Comparison of ENCODE assay signal across 15 cellular contexts in the genomic region with DNA sequence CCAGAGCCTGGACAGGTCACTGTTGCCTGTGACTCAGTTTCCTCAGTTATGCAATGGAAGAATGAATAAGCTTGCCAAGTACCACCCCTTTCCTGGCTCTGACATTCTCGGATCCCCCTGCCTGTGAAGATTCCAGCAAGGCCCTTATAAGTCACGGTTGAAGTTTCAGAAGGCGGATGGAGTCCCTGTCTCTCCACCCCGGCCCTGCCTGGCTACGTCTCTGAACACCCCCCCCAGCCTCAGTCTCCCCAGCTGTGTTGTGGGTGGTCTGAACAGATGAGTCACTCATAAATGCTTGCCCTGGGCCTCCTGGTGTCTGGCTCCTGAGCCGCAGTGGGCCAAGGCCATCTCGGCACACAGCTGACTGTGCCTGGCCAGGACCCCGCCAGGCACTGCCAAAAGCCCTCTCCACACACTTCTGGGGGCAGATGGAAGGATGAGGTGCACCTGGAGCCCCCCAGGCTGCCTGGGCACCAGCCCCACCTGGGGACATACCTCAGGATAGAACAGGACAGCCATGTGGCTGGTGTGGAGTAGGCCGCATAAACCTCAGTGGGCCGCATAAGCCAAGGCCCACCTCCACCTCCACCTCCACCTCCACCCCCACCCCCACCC. TPM values are rescaled to one million over a fixed set of nuclear protein-coding genes. Genes with fewer than 3 reads are reported as not detected.
DNase-seq lines count a peak whose midpoint lies in the region; ATAC-seq and TF ChIP-seq lines count a peak whose summit lies in the region.
"Had no signal": no experiment of that assay in that cellular context is flagged by ENCODE, and none has a peak within 500 bp of the region (broad histone marks: within the 10 kb centered on the region; RNA-seq: fewer than 3 reads in every experiment).

No MANE protein-coding gene starts in this region.

- H3K27me3 ChIP-seq in lung (ENCODE audit: control insufficient read depth, insufficient read depth) = no peaks in the 10 kb centered on the region
- H3K27me3 ChIP-seq: body of pancreas had no signal

- H3K36me3 Mint-ChIP-seq in HFFc6 (ENCODE audit: low read depth) (no peaks in the 10 kb centered on the region), type B pancreatic cell (no peaks in the 10 kb centered on the region), immature natural killer cell (peaks cover 0 to 8% (median 4%) of the 10 kb centered on the region in 3 donors)

- DNase-seq in HFFc6 (peak; percentile 12), choroid plexus epithelial cell (ENCODE audit: low read depth) (peak; percentile 58), lung (ENCODE audit: low spot score) (no peak), type B pancreatic cell (ENCODE audit: extremely low spot score, unreplicated experiment) (no peak), immature natural killer cell (no peak), substantia nigra (lab: John Stamatoyannopoulos, UW) (no peak), SW480 (ENCODE audit: low spot score) (no peak)
- DNase-seq: activated CD4-positive, alpha-beta T cell treated with anti-CD3 and anti-CD28 coated beads, Interleukin-2, amount 50 U/mL, for 1 hour; midbrain; PC-9; stimulated activated CD4-positive, alpha-beta T cell treated with anti-CD3 and anti-CD28 coated beads, Interleukin-4, amount 100 ng/mL, for 1 hour; stimulated activated naive B cell treated with anti-CD40 and anti-IgM and Interleukin-4, amounts not matched to agents 10 μg/mL and 1 μg/mL and 100 μg/mL, for 72 hours had no signal

- H3K4me1 Mint-ChIP-seq in HFFc6 (ENCODE audit: low read depth) (peaks cover 58% of the 10 kb centered on the region), type B pancreatic cell (ENCODE audit: unreplicated experiment) (peaks cover 22% of the 10 kb centered on the region), immature natural killer cell (peaks cover 0 to 5% of the 10 kb centered on the region in 2 donors)
- H3K4me1 Mint-ChIP-seq: stimulated activated naive B cell treated with anti-CD40 and anti-IgM and Interleukin-4, amounts not matched to agents 10 μg/mL and 1 μg/mL and 100 μg/mL, for 72 hours had no signal

- H3K4me3 ChIP-seq in choroid plexus epithelial cell (ENCODE audit: low read depth, low read length) (no peak overlapping the region), lung (no peak overlapping the region)
- H3K4me3 ChIP-seq: body of pancreas, PC-9 had no signal

- peak overlapping the region; percentile 63 for H3K4me3 Mint-ChIP-seq in HFFc6
- no peak overlapping the region for H3K4me3 Mint-ChIP-seq in type B pancreatic cell
- H3K4me3 Mint-ChIP-seq in immature natural killer cell = no peak overlapping the region
- H3K4me3 Mint-ChIP-seq: stimulated activated naive B cell treated with anti-CD40 and anti-IgM and Interleukin-4, amounts not matched to agents 10 μg/mL and 1 μg/mL and 100 μg/mL, for 72 hours had no signal

- no peaks in the 10 kb centered on the region for H3K9me3 ChIP-seq in lung (ENCODE audit: control insufficient read depth in 2 of 2, insufficient read depth in 1 of 2, low read length in 1 of 2)
- H3K9me3 ChIP-seq: body of pancreas had no signal

- H3K9me3 Mint-ChIP-seq in HFFc6 (peaks cover 6% of the 10 kb centered on the region; the same call in 1 of the 2 replicates), type B pancreatic cell (no peaks in the 10 kb centered on the region), immature natural killer cell (peaks cover 0 to 2% (median 0%) of the 10 kb centered on the region in 6 donors)
- H3K9me3 Mint-ChIP-seq: stimulated activated naive B cell treated with anti-CD40 and anti-IgM and Interleukin-4, amounts not matched to agents 10 μg/mL and 1 μg/mL and 100 μg/mL, for 72 hours had no signal

- ATAC-seq in lung (ENCODE audit: insufficient read depth, low FRiP score) = no peak
- ATAC-seq: stimulated activated naive B cell treated with anti-CD40 and anti-IgM and Interleukin-4, amounts not matched to agents 10 μg/mL and 1 μg/mL and 100 μg/mL, for 72 hours had no signal

- H3K36me3 ChIP-seq in lung (ENCODE audit: control insufficient read depth in 2 of 2, insufficient read depth in 2 of 2, low read length in 2 of 2) = peaks cover 6 to 45% of the 10 kb centered on the region in 2 donors

- H3K27ac Mint-ChIP-seq in HFFc6 = peak overlapping the region; percentile 89
- peak overlapping the region; percentile 26 for H3K27ac Mint-ChIP-seq in type B pancreatic cell
- H3K27ac Mint-ChIP-seq in immature natural killer cell = peak overlapping the region in 1 of 6 donors; percentile 11
- H3K27ac Mint-ChIP-seq: stimulated activated naive B cell treated with anti-CD40 and anti-IgM and Interleukin-4, amounts not matched to agents 10 μg/mL and 1 μg/mL and 100 μg/mL, for 72 hours had no signal

- H3K27ac ChIP-seq in lung (ENCODE audit: low read depth in 1 of 2, low read length in 1 of 2) = peak overlapping the region; percentile 11 to 54
- no peak overlapping the region for H3K27ac ChIP-seq in substantia nigra (ENCODE audit: low read depth, low read length, poor library complexity, severe bottlenecking)
- H3K27ac ChIP-seq: body of pancreas, epithelial cell of prostate, PC-9 had no signal

- peaks cover 0 to 4% of the 10 kb centered on the region in 2 donors for H3K4me1 ChIP-seq in lung (ENCODE audit: control insufficient read depth in 2 of 2, insufficient read depth in 2 of 2, low read length in 2 of 2)
- H3K4me1 ChIP-seq: body of pancreas had no signal

- WGBS in lung, 2 donors = 82 to 92% methylated on average over 10 of the region's 10 CpGs

- peaks cover 35% of the 10 kb centered on the region for H3K27me3 Mint-ChIP-seq in HFFc6 (ENCODE audit: insufficient read depth)
- H3K27me3 Mint-ChIP-seq in type B pancreatic cell = no peaks in the 10 kb centered on the region
- H3K27me3 Mint-ChIP-seq in immature natural killer cell (ENCODE audit: low read depth in 3 of 3) = peaks cover 2 to 19% (median 14%) of the 10 kb centered on the region in 3 donors
- H3K27me3 Mint-ChIP-seq: stimulated activated naive B cell treated with anti-CD40 and anti-IgM and Interleukin-4, amounts not matched to agents 10 μg/mL and 1 μg/mL and 100 μg/mL, for 72 hours had no signal

- TF ChIP-seq CTCF in HFFc6 (IDR thresholded peaks at IDR 0.05) (no peak), choroid plexus epithelial cell (conservative IDR thresholded peaks at IDR 0.05; ENCODE audit: low read depth, low read length) (no peak), lung (IDR thresholded peaks at IDR 0.05; ENCODE audit: control extremely low read depth, extremely low read depth) (no peak), type B pancreatic cell (conservative IDR thresholded peaks at IDR 0.05) (no peak)

RNA-seq across cellular contexts. Expression of a gene that starts 15.4 kb away (rescaled TPM):
- 100 to 1,000 TPM in 4 of 6 experiments, 10 to 100 TPM in 2; 92.0 to 131 (median 103) TPM for total RNA-seq in HFFc6 (2021; fragmentation: NEBNext Ultra II Directional; extraction: Animal tissue kit (Norgen Biotek cat#: 25700))
- 10 to 100 TPM; 32.9 to 42.9 TPM for total RNA-seq in lung
- 10 to 100 TPM; 18.8 to 29.6 TPM for polyA plus RNA-seq in lung
- 9.7 and 29.0 TPM in 2 replicates for total RNA-seq in type B pancreatic cell (ENCODE audit: low replicate concordance)
- under 1 TPM in 2 of 3 donors, not detected in 1; 0.07 to 0.20 TPM for polyA plus RNA-seq in immature natural killer cell
- total RNA-seq: T-helper 2 cell treated with Interferon-gamma antibody and Interleukin-4, amounts not matched to agents 100 ng/mL and 5 ng/mL, for 36 hours had no signal

RNA-seq across cellular contexts. Expression of a gene that starts 29.3 kb away (rescaled TPM):
- total RNA-seq in HFFc6 (2021; fragmentation: NEBNext Ultra II Directional; extraction: Animal tissue kit (Norgen Biotek cat#: 25700)) = 10 to 100 TPM; 12.1 to 20.9 (median 17.2) TPM
- total RNA-seq in lung = 10 to 100 TPM; 32.3 to 86.2 TPM
- 10 to 100 TPM; 27.8 to 60.0 TPM for polyA plus RNA-seq in lung
- total RNA-seq in type B pancreatic cell (ENCODE audit: low replicate concordance) = 32.3 and 41.4 TPM in 2 replicates
- 100 to 1,000 TPM in 1 of 3 donors, 10 to 100 TPM in 2; 37.6 to 112 (median 37.8) TPM for polyA plus RNA-seq in immature natural killer cell

RNA-seq across cellular contexts. Expression of a gene that starts 35.9 kb away (rescaled TPM):
- 10 to 100 TPM; 44.9 to 50.8 (median 46.1) TPM for total RNA-seq in HFFc6 (2021; fragmentation: NEBNext Ultra II Directional; extraction: Animal tissue kit (Norgen Biotek cat#: 25700))
- 10 to 100 TPM; 23.0 to 55.2 TPM for total RNA-seq in lung
- polyA plus RNA-seq in lung = 100 to 1,000 TPM in 1 of 2 donors, 10 to 100 TPM in 1; 62.2 to 183 TPM
- 30.5 and 39.3 TPM in 2 replicates for total RNA-seq in type B pancreatic cell (ENCODE audit: low replicate concordance)
- polyA plus RNA-seq in immature natural killer cell = 10 to 100 TPM; 32.9 to 61.6 (median 36.3) TPM

RNA-seq across cellular contexts. Expression of a gene that starts 38.6 kb away (rescaled TPM):
- total RNA-seq in HFFc6 (2021; fragmentation: NEBNext Ultra II Directional; extraction: Animal tissue kit (Norgen Biotek cat#: 25700)) = 10 to 100 TPM; 40.8 to 54.4 (median 45.1) TPM
- total RNA-seq in lung (10 to 100 TPM; 36.9 to 38.5 TPM), type B pancreatic cell (ENCODE audit: low replicate concordance) (43.9 and 46.5 TPM in 2 replicates)
- polyA plus RNA-seq in lung (10 to 100 TPM; 24.8 to 34.2 TPM), immature natural killer cell (10 to 100 TPM; 32.7 to 42.4 (median 38.7) TPM)

Comparison
In these comparisons a context has a peak if more than half of its experiments do, and no peak if none do; other contexts are left out.
1. DNase-seq: peak in HFFc6 (single experiment) and choroid plexus epithelial cell (single experiment); none in lung (single experiment), type B pancreatic cell (single experiment), immature natural killer cell (0 of 3), substantia nigra (0 of 49) and SW480 (single experiment).